17 cellular contexts compared by ENCODE assay signal in the genomic region with DNA sequence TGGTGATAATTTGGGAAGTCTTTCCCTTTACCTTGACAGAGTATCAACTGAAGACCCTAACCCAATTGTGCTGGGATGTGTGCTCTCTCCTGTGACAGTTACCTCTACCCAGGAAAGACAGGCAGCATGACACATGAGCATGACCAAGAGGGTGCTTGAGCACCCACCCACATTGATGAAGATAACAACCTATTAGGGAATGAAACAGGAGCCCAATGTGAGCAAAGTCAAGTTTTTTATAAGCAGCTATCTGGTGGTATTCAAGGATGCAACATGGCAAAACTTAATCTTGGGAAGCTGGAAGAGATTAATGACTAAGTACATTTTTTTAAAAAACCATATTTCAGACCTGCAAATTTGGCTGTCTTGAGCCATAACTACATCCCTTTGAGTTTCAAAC.
DNase-seq lines count a peak whose midpoint lies in the region; ATAC-seq and TF ChIP-seq lines count a peak whose summit lies in the region.
"Had no signal": no experiment of that assay in that cellular context is flagged by ENCODE, and none has a peak within 500 bp of the region (broad histone marks: within the 10 kb centered on the region; RNA-seq: fewer than 3 reads in every experiment).

No MANE protein-coding gene starts in this region.

- H2AK5ac ChIP-seq in trophoblast cell (ENCODE audit: low read length): no peak overlapping the region

- H3K36me3 ChIP-seq in cardiac muscle cell: no peaks in the 10 kb centered on the region
- no peaks in the 10 kb centered on the region for H3K36me3 ChIP-seq in trophoblast cell (ENCODE audit: control insufficient read depth in 1 of 2, insufficient read depth in 2 of 2, low read length in 2 of 2)
- no peaks in the 10 kb centered on the region for H3K36me3 ChIP-seq in lower lobe of right lung
- H3K36me3 ChIP-seq: BE2C, SJCRH30 had no signal

- no peaks in the 10 kb centered on the region for H3K27me3 ChIP-seq in cardiac muscle cell
- H3K27me3 ChIP-seq in trophoblast cell (ENCODE audit: insufficient read depth, low read length): no peaks in the 10 kb centered on the region
- no peaks in the 10 kb centered on the region for H3K27me3 ChIP-seq in lower lobe of right lung (ENCODE audit: low read depth)
- H3K27me3 ChIP-seq: BE2C, SJCRH30 had no signal

- H3K27ac ChIP-seq in cardiac muscle cell (peak overlapping the region; percentile 16), trophoblast cell (ENCODE audit: low read depth, low read length) (no peak overlapping the region), lower lobe of right lung (no peak overlapping the region)
- H3K27ac ChIP-seq: HL-60, SJCRH30 had no signal

- peak overlapping the region; percentile 43 for H3K4ac ChIP-seq in trophoblast cell (ENCODE audit: low read depth, low read length)

- no peak overlapping the region for H4K12ac ChIP-seq in trophoblast cell (ENCODE audit: low read depth, low read length)

- no peak overlapping the region for H2AFZ ChIP-seq in trophoblast cell (ENCODE audit: insufficient read depth, low read length, poor library complexity)

- H3K4me1 Mint-ChIP-seq in chondrocyte (ENCODE audit: low read depth): peaks cover 66% of the 10 kb centered on the region

- TF ChIP-seq CTCF in cardiac muscle cell (IDR thresholded peaks at IDR 0.05; ENCODE audit: low read depth, low read length): no peak
- no peak for TF ChIP-seq CTCF in chondrocyte (IDR thresholded peaks at IDR 0.05)
- no peak for TF ChIP-seq CTCF in lower lobe of right lung (IDR thresholded peaks at IDR 0.05)

- no peak overlapping the region for H3K4me3 Mint-ChIP-seq in chondrocyte (ENCODE audit: unreplicated experiment)
- H3K4me3 Mint-ChIP-seq: HFFc6 had no signal

- H3K18ac ChIP-seq in trophoblast cell (ENCODE audit: low read length): no peak overlapping the region

- no peaks in the 10 kb centered on the region for H3K79me1 ChIP-seq in trophoblast cell (ENCODE audit: low read length)

- no peak overlapping the region for H3K4me2 ChIP-seq in trophoblast cell (ENCODE audit: low read length)

- no peaks in the 10 kb centered on the region for H3K36me3 Mint-ChIP-seq in chondrocyte (ENCODE audit: low read depth)

- DNase-seq in cardiac muscle cell (ENCODE audit: low read depth in 1 of 2, low spot score in 1 of 2) (no peak), cardiac septum (ENCODE audit: low spot score) (no peak), chondrocyte (ENCODE audit: low spot score) (no peak), trophoblast cell (no peak), hypothalamus (lab: John Stamatoyannopoulos, UW) (no peak), lower lobe of right lung (no peak)
- DNase-seq: BE2C; Caco-2; CD4-positive, CD25-positive, alpha-beta regulatory T cell; GDM1; HFFc6; NCI-H1436; NCI-H2029; NCI-H526; SJCRH30 had no signal

- no peak overlapping the region for H2BK5ac ChIP-seq in trophoblast cell (ENCODE audit: low read depth, low read length, poor library complexity)

- no peak overlapping the region for H2BK12ac ChIP-seq in trophoblast cell (ENCODE audit: low read length)

- no peak overlapping the region for H2BK120ac ChIP-seq in trophoblast cell (ENCODE audit: insufficient read depth, low read length, poor library complexity)

- H3K4me3 ChIP-seq in cardiac muscle cell: no peak overlapping the region
- no peak overlapping the region for H3K4me3 ChIP-seq in trophoblast cell (ENCODE audit: low read depth, low read length)
- H3K4me3 ChIP-seq in lower lobe of right lung: no peak overlapping the region
- H3K4me3 ChIP-seq: SJCRH30 had no signal

- H4K8ac ChIP-seq in trophoblast cell (ENCODE audit: low read depth, low read length): no peak overlapping the region

- peak overlapping the region; percentile 53 for H3K27ac Mint-ChIP-seq in chondrocyte (ENCODE audit: unreplicated experiment)
- H3K27ac Mint-ChIP-seq: HFFc6 had no signal

- H3K9me3 ChIP-seq in cardiac muscle cell (ENCODE audit: low read depth) (no peaks in the 10 kb centered on the region), trophoblast cell (ENCODE audit: insufficient read depth, low read depth, low read length) (no peaks in the 10 kb centered on the region), lower lobe of right lung (no peaks in the 10 kb centered on the region)
- H3K9me3 ChIP-seq: BE2C, Caco-2, SJCRH30 had no signal

- H3K9ac ChIP-seq in trophoblast cell (ENCODE audit: low read length): no peak overlapping the region

- H3K27me3 Mint-ChIP-seq in chondrocyte (ENCODE audit: low read depth): no peaks in the 10 kb centered on the region
- H3K27me3 Mint-ChIP-seq: CD4-positive, CD25-positive, alpha-beta regulatory T cell had no signal

- H3K4me1 ChIP-seq in cardiac muscle cell (ENCODE audit: low read depth) (peaks cover 32% of the 10 kb centered on the region), trophoblast cell (ENCODE audit: control insufficient read depth in 1 of 2, insufficient read depth in 2 of 2, low read length in 2 of 2) (no peaks in the 10 kb centered on the region), lower lobe of right lung (peaks cover 39% of the 10 kb centered on the region)
- H3K4me1 ChIP-seq: Caco-2, SJCRH30 had no signal

- no peak overlapping the region for H4K91ac ChIP-seq in trophoblast cell (ENCODE audit: low read depth, low read length)

- H3K9me3 Mint-ChIP-seq in chondrocyte (ENCODE audit: low read depth): no peaks in the 10 kb centered on the region
- H3K9me3 Mint-ChIP-seq: CD4-positive, CD25-positive, alpha-beta regulatory T cell; HFFc6 had no signal

- ATAC-seq in lower lobe of right lung: no peak
- ATAC-seq in GM19452 (IDR thresholded peaks at IDR 0.05; ENCODE audit: unreplicated experiment): no peak

- intact Hi-C loops in cardiac septum (cut with DNase I): no loop called here
- intact Hi-C loops in lower lobe of right lung (cut with DNase I): no loop called here

- no peak overlapping the region for H3K23ac ChIP-seq in trophoblast cell (ENCODE audit: low read length)

- H3K79me2 ChIP-seq in trophoblast cell (ENCODE audit: control insufficient read depth, insufficient read depth, low read length, poor library complexity): peaks cover 2% of the 10 kb centered on the region

- no peak overlapping the region for H3K14ac ChIP-seq in trophoblast cell (ENCODE audit: low read length)
